34 cellular contexts compared by ENCODE assay signal in genomic region chr12:67810166-67810565, GRCh38.
"Had no signal": no experiment of that assay in that cellular context is flagged by ENCODE, and none has a peak within 500 bp of the region (broad histone marks: within the 10 kb centered on the region; RNA-seq: fewer than 3 reads in every experiment).

No MANE protein-coding gene starts in this region.

- H3K36me3 ChIP-seq: adrenal gland, brain microvascular endothelial cell, breast epithelium had no signal

- DNase-seq: activated B cell treated with CpG ODN at 0.5 μM for 24 hours; activated CD4-positive, alpha-beta memory T cell treated with anti-CD3 and anti-CD28 coated beads for 36 hours; activated CD4-positive, alpha-beta T cell treated with anti-CD3 and anti-CD28 coated beads for 4 hours; activated CD4-positive, alpha-beta T cell treated with anti-CD3 and anti-CD28 coated beads, Interleukin-2, amount 10 ng/mL, durations not matched to agents 24 days and 14 days; activated CD4-positive, alpha-beta T cell treated with anti-CD3 and anti-CD28 coated beads, Interleukin-2, amount 50 U/mL, for 1 hour; activated CD4-positive, alpha-beta T cell treated with anti-CD3 and anti-CD28 coated beads, Interleukin-2, amount 50 U/mL, for 4 hours; activated CD4-positive, CD25-positive, alpha-beta regulatory T cell treated with anti-CD3 and anti-CD28 coated beads, Interleukin-2, amount 50 U/mL, for 72 hours; activated CD8-positive, alpha-beta memory T cell treated with anti-CD3 and anti-CD28 coated beads, Interleukin-2, amount 50 U/mL, for 4 hours; activated CD8-positive, alpha-beta T cell treated with anti-CD3 and anti-CD28 coated beads for 36 hours; activated effector memory CD4-positive, alpha-beta T cell treated with anti-CD3 and anti-CD28 coated beads, Interleukin-2, amount 50 U/mL, for 16 hours; activated gamma-delta T cell treated with Interleukin-2 at 50 U/mL for 16 hours; activated naive CD4-positive, alpha-beta T cell; activated naive CD4-positive, alpha-beta T cell treated with anti-CD3 and anti-CD28 coated beads for 36 hours; activated naive CD4-positive, alpha-beta T cell treated with anti-CD3 and anti-CD28 coated beads, Interleukin-2, amount 50 U/mL, for 16 hours; activated naive CD8-positive, alpha-beta T cell treated with anti-CD3 and anti-CD28 coated beads for 36 hours; activated T-cell treated with anti-CD3 and anti-CD28 coated beads for 4 hours; activated T-cell treated with anti-CD3 and anti-CD28 coated beads, Interleukin-2, amount 50 U/mL, for 1 hour; activated T-cell treated with anti-CD3 and anti-CD28 coated beads, Interleukin-2, amount 50 U/mL, for 4 hours; activated T-cell treated with anti-CD3 and anti-CD28 coated beads, Interleukin-2, amount 50 U/mL, for 72 hours; adrenal gland; amniotic stem cell; aorta; body of pancreas; brain microvascular endothelial cell; central memory CD4-positive, alpha-beta T cell; T-helper 1 cell; T-helper 2 cell; T-helper 9 cell had no signal

- FAIRE-seq: astrocyte, TTC549 had no signal

- H3K27ac ChIP-seq: adrenal gland, body of pancreas, brain microvascular endothelial cell, breast epithelium, VCaP had no signal

- H3K9me3 ChIP-seq: adrenal gland, body of pancreas, breast epithelium had no signal

- H3K27me3 ChIP-seq: adrenal gland, body of pancreas, brain microvascular endothelial cell, breast epithelium had no signal

- ATAC-seq: activated CD8-positive, alpha-beta T cell treated with anti-CD3 and anti-CD28 coated beads for 36 hours; activated naive CD4-positive, alpha-beta T cell treated with anti-CD3 and anti-CD28 coated beads, Interleukin-2, amount 50 U/mL, for 72 hours; activated T-cell treated with anti-CD3 and anti-CD28 coated beads, Interleukin-2, amount 50 U/mL, for 4 hours; activated T-cell treated with anti-CD3 and anti-CD28 coated beads, Interleukin-2, amount 50 U/mL, for 72 hours; activated T-helper 17 cell treated with anti-CD3 and anti-CD28 coated beads, Interleukin-2, amount 50 U/mL, for 72 hours; body of pancreas had no signal

- H3K4me3 ChIP-seq: adrenal gland, body of pancreas, breast epithelium had no signal

- H3K4me1 ChIP-seq: adrenal gland, body of pancreas, breast epithelium had no signal
